18 cellular contexts compared by ENCODE assay signal in the genomic region with DNA sequence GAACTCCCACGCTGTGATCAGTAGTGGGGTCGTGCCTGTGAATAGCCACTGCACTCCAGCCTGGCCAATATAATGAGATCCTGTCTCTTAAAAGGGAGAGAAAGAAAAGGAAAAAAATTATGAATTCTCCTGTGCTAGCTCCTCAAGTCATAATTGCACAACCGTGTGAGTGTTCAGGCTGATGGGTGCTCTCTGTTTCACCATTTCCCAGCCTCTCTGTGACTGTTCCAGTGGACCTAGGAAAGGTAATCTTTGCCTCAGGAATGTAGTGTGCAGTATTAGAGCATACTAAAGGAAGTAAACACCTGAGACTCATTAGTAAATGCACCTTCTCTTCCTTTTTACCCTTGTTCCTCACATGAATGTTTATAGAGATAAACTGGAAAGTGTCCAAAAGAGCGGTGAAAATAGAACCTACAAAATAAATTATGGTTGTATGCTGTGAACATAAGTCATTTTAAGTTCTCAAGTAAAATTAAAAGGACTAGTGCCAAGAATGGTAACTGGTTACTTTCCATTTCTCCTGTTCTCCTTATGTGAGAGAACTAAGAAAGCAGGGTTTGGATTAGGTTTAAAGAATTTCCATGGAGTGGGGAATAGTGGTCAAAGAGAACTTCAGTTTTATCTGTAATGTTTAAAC. TPM values are rescaled to one million over a fixed set of nuclear protein-coding genes. Genes with fewer than 3 reads are reported as not detected.
DNase-seq lines count a peak whose midpoint lies in the region; ATAC-seq and TF ChIP-seq lines count a peak whose summit lies in the region.
"Had no signal": no experiment of that assay in that cellular context is flagged by ENCODE, and none has a peak within 500 bp of the region (broad histone marks: within the 10 kb centered on the region; RNA-seq: fewer than 3 reads in every experiment).

No MANE protein-coding gene starts in this region.

- no peaks in the 10 kb centered on the region for H3K36me3 ChIP-seq in Panc1 (ENCODE audit: control insufficient read depth, insufficient read depth, low read length)
- no peaks in the 10 kb centered on the region for H3K36me3 ChIP-seq in lung (ENCODE audit: control insufficient read depth in 2 of 2, insufficient read depth in 2 of 2, low read length in 2 of 2)
- H3K36me3 ChIP-seq in aorta (ENCODE audit: control insufficient read depth in 1 of 2, insufficient read depth in 2 of 2, low read length in 1 of 2), result no peaks in the 10 kb centered on the region

- BruUV-seq in Panc1 (replicated peaks; lab: Mats Ljungman, UMichigan), result no TSS peak

- no peak overlapping the region for H3K27ac ChIP-seq in Panc1 (ENCODE audit: low read length)
- peak overlapping the region in 1 of 2 donors; percentile 53 for H3K27ac ChIP-seq in lung (ENCODE audit: low read depth in 1 of 2, low read length in 1 of 2)
- peak overlapping the region in 1 of 2 donors; percentile 45 for H3K27ac ChIP-seq in aorta (ENCODE audit: low read depth in 1 of 2, low read length in 2 of 2)
- H3K27ac ChIP-seq: SK-N-MC had no signal

- CTCF ChIA-PET in Panc1 (lab: Charles Lee), result no interaction called here

- POLR2A ChIA-PET in Panc1 (lab: Charles Lee), result no interaction called here

- H3K27me3 ChIP-seq in Panc1 (ENCODE audit: control insufficient read depth, insufficient read depth, low read length), result no peaks in the 10 kb centered on the region
- no peaks in the 10 kb centered on the region for H3K27me3 ChIP-seq in lung (ENCODE audit: control insufficient read depth, insufficient read depth)
- H3K27me3 ChIP-seq in aorta (ENCODE audit: control insufficient read depth in 1 of 2, insufficient read depth in 2 of 2, low read length in 1 of 2), result no peaks in the 10 kb centered on the region

- peak; percentile 42; the same call in 1 of the 2 replicates for ATAC-seq in Panc1
- ATAC-seq in lung (ENCODE audit: insufficient read depth, low FRiP score), result peak; percentile 53
- peak; percentile 26 for ATAC-seq in aorta (ENCODE audit: low FRiP score)
- ATAC-seq in sciatic nerve, result no peak
- ATAC-seq: activated CD8-positive, alpha-beta T cell treated with anti-CD3 and anti-CD28 coated beads for 36 hours; HCT116; stimulated activated naive B cell treated with anti-CD40 and anti-IgM and Interleukin-4, amounts not matched to agents 10 μg/mL and 1 μg/mL and 100 μg/mL, for 72 hours had no signal

- H3K4me1 ChIP-seq in Panc1 (ENCODE audit: control insufficient read depth, insufficient read depth, low read length) (no peaks in the 10 kb centered on the region; the same call in 1 of the 2 replicates), lung (ENCODE audit: control insufficient read depth in 2 of 2, insufficient read depth in 2 of 2, low read length in 2 of 2) (peaks cover 4 to 5% of the 10 kb centered on the region in 2 donors), aorta (ENCODE audit: control insufficient read depth in 1 of 2, insufficient read depth in 2 of 2, low read length in 2 of 2) (no peaks in the 10 kb centered on the region)

- no peaks in the 10 kb centered on the region for H3K9me3 ChIP-seq in Panc1 (ENCODE audit: control insufficient read depth, insufficient read depth, low read depth, low read length)
- no peaks in the 10 kb centered on the region for H3K9me3 ChIP-seq in lung (ENCODE audit: control insufficient read depth in 2 of 2, insufficient read depth in 1 of 2, low read length in 1 of 2)
- H3K9me3 ChIP-seq in aorta (ENCODE audit: control insufficient read depth, low read length), result no peaks in the 10 kb centered on the region

- TF ChIP-seq CTCF in Panc1 (IDR thresholded peaks at IDR 0.05), result no peak
- no peak for TF ChIP-seq CTCF in cardiac fibroblast (IDR thresholded peaks at IDR 0.05; ENCODE audit: low read depth, low read length)
- no peak for TF ChIP-seq CTCF in lung (IDR thresholded peaks at IDR 0.05; ENCODE audit: control extremely low read depth, extremely low read depth)

- DNase-seq in Panc1 (ENCODE audit: low read depth, low spot score) (no peak), cardiac fibroblast (ENCODE audit: low read depth in 2 of 2) (peak; percentile 29 to 51), lung (ENCODE audit: low spot score) (no peak), aorta (no peak), sciatic nerve (ENCODE audit: low spot score) (no peak), amygdala (lab: John Stamatoyannopoulos, UW) (no peak), Ammon's horn (ENCODE audit: low spot score) (no peak)
- DNase-seq: activated CD8-positive, alpha-beta T cell treated with anti-CD3 and anti-CD28 coated beads for 36 hours; anterior cingulate cortex; DND-41; KG1; NCI-H146; NCI-H446 treated with DMSO at 0.1 percent for 48 hours; occipital lobe; stimulated activated naive B cell treated with anti-CD40 and anti-IgM and Interleukin-4, amounts not matched to agents 10 μg/mL and 1 μg/mL and 100 μg/mL, for 72 hours had no signal

- H3K4me3 ChIP-seq in Panc1 (ENCODE audit: low read depth in 2 of 2, low read length in 2 of 2) (no peak overlapping the region), cardiac fibroblast (replicated peaks in 1 of 2; ENCODE audit: low read depth in 2 of 2, low read length in 2 of 2) (no peak overlapping the region), lung (no peak overlapping the region), aorta (ENCODE audit: low read length in 2 of 2) (no peak overlapping the region)
- H3K4me3 ChIP-seq: SK-N-MC, skin epidermis had no signal

- WGBS in lung, 2 donors, result 54 to 56% methylated on average over 4 of the region's 4 CpGs
- WGBS in aorta, 2 donors, result 60% methylated on average over 4 of the region's 4 CpGs

- in situ Hi-C loops in Panc1 (cut with HindIII; ENCODE audit: low pct_unique_long_range_greater_than_20kb, low sequenced_read_pairs), result no loop called here

- intact Hi-C loops in Panc1 (cut with micrococcal nuclease; ENCODE audit: unreplicated experiment) (no loop called here), aorta (cut with DNase I) (no loop called here), sciatic nerve (cut with DNase I) (no loop called here)

RNA-seq across cellular contexts. Expression of gene INPP5F, which starts 42.7 kb away (rescaled TPM):
- total RNA-seq in Panc1 (2021; ENCODE audit: unreplicated experiment), result 26.7 TPM
- 12.2 TPM for polyA plus RNA-seq in Panc1 (2012; ENCODE audit: insufficient read length)
- 10 to 100 TPM; 14.3 to 22.9 TPM for total RNA-seq in lung
- polyA plus RNA-seq in lung, result 1 to 10 TPM; 5.6 to 5.9 TPM
- total RNA-seq in aorta, result 10 to 100 TPM; 23.1 to 23.9 TPM
- 10 to 100 TPM in 1 of 2 donors, 1 to 10 TPM in 1; 6.9 to 13.4 TPM for polyA plus RNA-seq in aorta
- total RNA-seq in sciatic nerve, result 50.6 TPM

Comparison
In these comparisons a context has a peak if more than half of its experiments do, and no peak if none do; other contexts are left out.
1. DNase-seq: peak in cardiac fibroblast (2 of 2); none in Panc1 (single experiment), lung (single experiment), aorta (0 of 2), sciatic nerve (single experiment), amygdala (0 of 56) and Ammon's horn (single experiment).